In the genomic region with DNA sequence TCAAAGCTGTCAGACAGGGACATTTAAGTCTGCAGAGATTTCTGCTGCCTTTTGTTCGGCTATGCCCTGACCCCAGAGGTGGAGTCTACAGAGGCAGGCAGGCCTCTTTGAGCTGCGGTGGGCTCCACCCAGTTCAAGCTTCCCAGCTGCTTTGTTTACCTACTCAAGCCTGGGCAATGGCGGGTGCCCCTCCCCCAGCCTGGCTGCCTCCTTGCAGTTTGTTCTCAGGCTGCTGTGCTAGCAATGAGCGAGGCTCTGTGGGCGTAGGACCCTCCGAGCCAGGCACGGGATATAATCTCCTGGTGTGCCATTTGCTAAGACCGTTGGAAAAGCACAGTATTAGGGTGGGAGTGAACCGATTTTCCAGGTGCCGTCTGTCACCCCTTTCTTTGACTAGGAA, we compare ENCODE assay signal across 1 cellular context.
A peak's percentile ranks its signal among the peaks of the same experiment; 100 is the strongest.
TF ChIP-seq lines count a peak whose summit lies in the region.

No MANE protein-coding gene starts in this region.

TF ChIP-seq in HepG2, 621 proteins besides CTCF, POLR2A, EP300 and RAD21 (continued from another document):
- peak; percentile 71; the same call in 1 of the 2 replicates for TF ChIP-seq ZNF281 (CRISPR knock-in tag; IDR thresholded peaks at IDR 0.05; ENCODE audit: borderline replicate concordance)
